Comparison of ENCODE assay signal across 8 cellular contexts in genomic region chr5:96876292-96876850, GRCh38. TPM values are rescaled to one million over a fixed set of nuclear protein-coding genes. Genes with fewer than 3 reads are reported as not detected.
DNase-seq lines count a peak whose midpoint lies in the region; ATAC-seq and TF ChIP-seq lines count a peak whose summit lies in the region.

Gene ERAP2 (plus strand): TSS chr5:96876500. CDS start chr5:96879686, 3,186 bp downstream.

- no peaks in the 10 kb centered on the region for H3K9me3 ChIP-seq in HUES6 (ENCODE audit: control insufficient read depth, insufficient read depth, low read depth, low read length)
- H3K9me3 ChIP-seq in naive thymus-derived CD4-positive, alpha-beta T cell (ENCODE audit: control insufficient read depth in 2 of 3, low read length in 3 of 3) = no peaks in the 10 kb centered on the region

- intact Hi-C loops in naive thymus-derived CD4-positive, alpha-beta T cell (cut with micrococcal nuclease) = loop anchor here (1.0 to 10.0 kb wide), 11 partner anchors 10 to 1052 kb away; partner anchors contain the start of genes CAST (in 1 of the 2), ELL2 (in 1 of the 2), GLRX (in 1 of the 2) and RIOK2 (in 1 of the 2)

- no peak within 1 kb of the TSS for H3K9ac ChIP-seq in HUES6 (ENCODE audit: low read length)

- H3K4me3 ChIP-seq in HUES6 (ENCODE audit: low read depth, low read length) (peak within 1 kb of the TSS; percentile 14; the same call in 1 of the 2 replicates), epithelial cell of esophagus (ENCODE audit: low read length) (peak within 1 kb of the TSS; percentile 62)
- peak within 1 kb of the TSS; percentile 85 for H3K4me3 ChIP-seq in naive thymus-derived CD4-positive, alpha-beta T cell (ENCODE audit: low read length)

- no peaks in the 10 kb centered on the region for H3K36me3 ChIP-seq in HUES6 (ENCODE audit: control insufficient read depth, insufficient read depth, low read length)
- H3K36me3 ChIP-seq in naive thymus-derived CD4-positive, alpha-beta T cell (ENCODE audit: control insufficient read depth in 2 of 3, insufficient read depth in 3 of 3, low read length in 3 of 3) = peaks cover 0 to 6% (median 5%) of the 10 kb centered on the region in 3 experiments

- POLR2A ChIA-PET in naive thymus-derived CD4-positive, alpha-beta T cell (lab: Charles Lee) = interaction anchor here (0.6 to 6.6 kb wide), 23 partner anchors 8 to 285 kb away, joined by 3 to 85 read pairs (median 6); partner anchors contain the start of genes ERAP1 and LNPEP

- peak within 1 kb of the TSS; percentile 98 for H3K27ac Mint-ChIP-seq in T-helper 1 cell treated with Interleukin-12 subunit alpha and Interleukin-12 subunit beta and Interleukin-4 antibody, amounts not matched to agents 30 μg/mL and 1 μg/mL, for 36 hours
- H3K27ac Mint-ChIP-seq in naive thymus-derived CD4-positive, alpha-beta T cell = peak within 1 kb of the TSS; percentile 91 to 99 (median 97)
- H3K27ac Mint-ChIP-seq in glutamatergic neuron (ENCODE audit: unreplicated experiment) = no peak within 1 kb of the TSS

- H3K27me3 ChIP-seq in HUES6 (ENCODE audit: control insufficient read depth, insufficient read depth, low read length) = no peaks in the 10 kb centered on the region
- no peaks in the 10 kb centered on the region for H3K27me3 ChIP-seq in naive thymus-derived CD4-positive, alpha-beta T cell (ENCODE audit: control insufficient read depth in 2 of 2, insufficient read depth in 2 of 2, low read length in 2 of 2)

- H3K27me3 Mint-ChIP-seq in T-helper 1 cell treated with Interleukin-12 subunit alpha and Interleukin-12 subunit beta and Interleukin-4 antibody, amounts not matched to agents 30 μg/mL and 1 μg/mL, for 36 hours (ENCODE audit: low read depth) = no peaks in the 10 kb centered on the region
- H3K27me3 Mint-ChIP-seq in naive thymus-derived CD4-positive, alpha-beta T cell = no peaks in the 10 kb centered on the region
- H3K27me3 Mint-ChIP-seq in glutamatergic neuron (ENCODE audit: unreplicated experiment) = no peaks in the 10 kb centered on the region

- peaks cover 15% of the 10 kb centered on the region; the same call in 1 of the 2 replicates for H3K4me1 ChIP-seq in HUES6 (ENCODE audit: control insufficient read depth, insufficient read depth, low read length)
- peaks cover 26 to 56% of the 10 kb centered on the region in 2 donors for H3K4me1 ChIP-seq in naive thymus-derived CD4-positive, alpha-beta T cell (ENCODE audit: control insufficient read depth in 2 of 2, insufficient read depth in 2 of 2, low read length in 2 of 2)

- CTCF ChIA-PET in naive thymus-derived CD4-positive, alpha-beta T cell (lab: Charles Lee) = interaction anchor here (0.8 to 2.4 kb wide), 9 partner anchors 9 to 288 kb away, joined by 3 to 8 read pairs (median 5); no protein-coding TSS in a partner anchor

- TF ChIP-seq CTCF in epithelial cell of esophagus (IDR thresholded peaks at IDR 0.05; ENCODE audit: insufficient read depth, low read depth, low read length, missing control alignments) (no peak), glutamatergic neuron (IDR thresholded peaks at IDR 0.05; ENCODE audit: partially characterized antibody, unreplicated experiment) (no peak)

- H3K4me3 Mint-ChIP-seq in T-helper 1 cell treated with Interleukin-12 subunit alpha and Interleukin-12 subunit beta and Interleukin-4 antibody, amounts not matched to agents 30 μg/mL and 1 μg/mL, for 36 hours = peak within 1 kb of the TSS; percentile 90
- H3K4me3 Mint-ChIP-seq in naive thymus-derived CD4-positive, alpha-beta T cell = peak within 1 kb of the TSS; percentile 81 to 99 (median 96)
- H3K4me3 Mint-ChIP-seq in glutamatergic neuron (ENCODE audit: unreplicated experiment) = no peak within 1 kb of the TSS

- ATAC-seq in GM21447 (IDR thresholded peaks at IDR 0.05; ENCODE audit: unreplicated experiment) = peak; percentile 53
- peak; percentile 79 for ATAC-seq in naive thymus-derived CD4-positive, alpha-beta T cell

- peak; percentile 66 for DNase-seq in ELR (ENCODE audit: low read depth)
- DNase-seq in epithelial cell of esophagus (ENCODE audit: low read depth) = peak; percentile 52
- peak in 7 of 9 donors; percentile 53 to 73 (median 64) for DNase-seq in naive thymus-derived CD4-positive, alpha-beta T cell
- DNase-seq in glutamatergic neuron = no peak
- no peak for DNase-seq in NCI-H1930 (lab: John Stamatoyannopoulos, UW)

- peaks cover 25% of the 10 kb centered on the region for H3K36me3 Mint-ChIP-seq in T-helper 1 cell treated with Interleukin-12 subunit alpha and Interleukin-12 subunit beta and Interleukin-4 antibody, amounts not matched to agents 30 μg/mL and 1 μg/mL, for 36 hours (ENCODE audit: low read depth)
- H3K36me3 Mint-ChIP-seq in naive thymus-derived CD4-positive, alpha-beta T cell = peaks cover 7 to 26% (median 18%) of the 10 kb centered on the region in 5 donors
- no peaks in the 10 kb centered on the region for H3K36me3 Mint-ChIP-seq in glutamatergic neuron (ENCODE audit: unreplicated experiment)

- no peaks in the 10 kb centered on the region for H3K9me3 Mint-ChIP-seq in T-helper 1 cell treated with Interleukin-12 subunit alpha and Interleukin-12 subunit beta and Interleukin-4 antibody, amounts not matched to agents 30 μg/mL and 1 μg/mL, for 36 hours
- no peaks in the 10 kb centered on the region for H3K9me3 Mint-ChIP-seq in naive thymus-derived CD4-positive, alpha-beta T cell
- peaks cover 2% of the 10 kb centered on the region for H3K9me3 Mint-ChIP-seq in glutamatergic neuron (ENCODE audit: unreplicated experiment)

- H3K4me1 Mint-ChIP-seq in T-helper 1 cell treated with Interleukin-12 subunit alpha and Interleukin-12 subunit beta and Interleukin-4 antibody, amounts not matched to agents 30 μg/mL and 1 μg/mL, for 36 hours (ENCODE audit: low read depth) = peaks cover 60% of the 10 kb centered on the region
- peaks cover 44 to 76% (median 73%) of the 10 kb centered on the region in 7 donors for H3K4me1 Mint-ChIP-seq in naive thymus-derived CD4-positive, alpha-beta T cell
- peaks cover 2% of the 10 kb centered on the region for H3K4me1 Mint-ChIP-seq in glutamatergic neuron (ENCODE audit: low read depth, unreplicated experiment)

- no peak within 1 kb of the TSS for H3K27ac ChIP-seq in HUES6 (ENCODE audit: low read depth, low read length)
- H3K27ac ChIP-seq in naive thymus-derived CD4-positive, alpha-beta T cell (ENCODE audit: low read depth, low read length) = peak within 1 kb of the TSS; percentile 80

RNA-seq across cellular contexts. Expression of gene ERAP2, which starts in this region (rescaled TPM):
- total RNA-seq in naive thymus-derived CD4-positive, alpha-beta T cell = 100 to 1,000 TPM in 2 of 5 experiments, 10 to 100 TPM in 3; 42.5 to 158 (median 97.2) TPM
- polyA plus RNA-seq in naive thymus-derived CD4-positive, alpha-beta T cell = 100 to 1,000 TPM in 1 of 2 donors, 10 to 100 TPM in 1; 11.1 to 161 TPM
- total RNA-seq in glutamatergic neuron (ENCODE audit: unreplicated experiment) = not detected

Comparison
In these comparisons a context has a peak if more than half of its experiments do, and no peak if none do; other contexts are left out.
1. RNA of gene ERAP2 (total RNA-seq): 42.5 to 158 TPM in naive thymus-derived CD4-positive, alpha-beta T cell; not detected in glutamatergic neuron (single experiment); every median in the first group is over 10 times any median in the second.
2. DNase-seq: peak in ELR (single experiment), epithelial cell of esophagus (single experiment) and naive thymus-derived CD4-positive, alpha-beta T cell (7 of 9); none in glutamatergic neuron (single experiment) and NCI-H1930 (0 of 2).
3. H3K4me3 ChIP-seq: peak in every context shown above with its lines; median percentile 85 in naive thymus-derived CD4-positive, alpha-beta T cell; 62 in epithelial cell of esophagus; 14 in HUES6.